ENCODE assay signal across 12 cellular contexts in the genomic region with DNA sequence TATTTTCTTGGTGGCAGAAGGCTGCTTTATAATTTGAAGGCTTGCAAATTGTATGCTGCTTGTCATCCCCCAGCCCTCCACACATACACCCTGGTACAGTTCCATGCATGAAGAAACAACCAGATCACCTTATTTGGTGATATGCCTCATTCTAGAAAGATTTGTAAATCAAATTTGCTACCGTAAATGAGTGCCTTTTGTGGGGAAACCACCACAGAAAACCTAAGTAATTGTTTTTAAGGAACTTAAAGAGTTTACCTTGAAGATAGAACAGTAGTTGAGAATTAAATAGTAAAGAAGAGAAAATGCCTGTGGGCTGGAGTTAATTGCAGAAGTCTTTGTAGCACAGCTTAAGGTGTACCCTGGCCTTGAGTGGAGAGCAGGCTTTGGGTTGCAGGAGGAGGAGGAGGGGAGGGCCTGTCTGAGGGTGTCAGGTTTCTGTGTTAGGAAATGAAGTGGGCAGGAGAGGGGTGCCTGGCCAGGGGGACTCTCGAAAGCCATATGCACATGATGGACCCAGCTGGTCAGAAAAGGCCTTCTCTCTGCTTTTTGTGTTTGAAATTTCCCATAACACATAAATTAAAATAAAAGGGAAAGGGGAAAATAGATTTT. TPM values are rescaled to one million over a fixed set of nuclear protein-coding genes. Genes with fewer than 3 reads are reported as not detected.
DNase-seq lines count a peak whose midpoint lies in the region; ATAC-seq and TF ChIP-seq lines count a peak whose summit lies in the region.
"Had no signal": no experiment of that assay in that cellular context is flagged by ENCODE, and none has a peak within 500 bp of the region (broad histone marks: within the 10 kb centered on the region; RNA-seq: fewer than 3 reads in every experiment).

No MANE protein-coding gene starts in this region.

- DNase-seq in activated CD4-positive, alpha-beta T cell treated with anti-CD3 and anti-CD28 coated beads for 36 hours, result no peak
- DNase-seq in activated CD4-positive, alpha-beta T cell treated with anti-CD3 and anti-CD28 coated beads for 1 hour, result no peak
- peak; percentile 25 for DNase-seq in NCI-H69 (lab: John Stamatoyannopoulos, UW)
- peak; percentile 8 to 30 for DNase-seq in foreskin fibroblast
- peak in 1 of 2 donors; percentile 58 for DNase-seq in gastrocnemius medialis
- no peak for DNase-seq in left ventricle myocardium superior
- DNase-seq in C1 segment of cervical spinal cord (lab: John Stamatoyannopoulos, UW), result no peak
- DNase-seq: NCI-H187; nucleus accumbens; stimulated activated CD4-positive, alpha-beta T cell treated with anti-CD3 and anti-CD28 coated beads, Interleukin-4, amount 100 ng/mL, for 24 hours had no signal

- H3K36me3 ChIP-seq in gastrocnemius medialis, result no peaks in the 10 kb centered on the region
- H3K36me3 ChIP-seq: thoracic aorta had no signal

- no peak for ATAC-seq in activated CD4-positive, alpha-beta T cell treated with anti-CD3 and anti-CD28 coated beads for 36 hours
- ATAC-seq in gastrocnemius medialis, result peak; percentile 71 to 90
- ATAC-seq in left ventricle myocardium superior, result no peak
- ATAC-seq in GM18511 (IDR thresholded peaks at IDR 0.05; ENCODE audit: unreplicated experiment), result no peak

- peaks cover 8 to 23% of the 10 kb centered on the region in 2 donors for H3K4me1 ChIP-seq in gastrocnemius medialis

- no peak for TF ChIP-seq CTCF in foreskin fibroblast (IDR thresholded peaks at IDR 0.05; ENCODE audit: low read depth, low read length)
- no peak for TF ChIP-seq CTCF in gastrocnemius medialis (IDR thresholded peaks at IDR 0.05 in 4 of 5, conservative IDR thresholded peaks at IDR 0.05 in 1 of 5)

- no peak for TF ChIP-seq POLR2A in gastrocnemius medialis (IDR thresholded peaks at IDR 0.05)

- CTCF ChIA-PET in activated CD4-positive, alpha-beta T cell treated with anti-CD3 and anti-CD28 coated beads for 36 hours (lab: Charles Lee), result no interaction called here

- intact Hi-C loops in activated CD4-positive, alpha-beta T cell treated with anti-CD3 and anti-CD28 coated beads for 36 hours (cut with DNase I, micrococcal nuclease), result no loop called here
- intact Hi-C loops in gastrocnemius medialis (cut with DNase I; ENCODE audit: low total_unique reads) (no loop called here), left ventricle myocardium superior (cut with micrococcal nuclease) (no loop called here)

- H3K4me3 Mint-ChIP-seq in activated CD4-positive, alpha-beta T cell treated with anti-CD3 and anti-CD28 coated beads for 36 hours, result no peak overlapping the region

- no peaks in the 10 kb centered on the region for H3K9me3 Mint-ChIP-seq in activated CD4-positive, alpha-beta T cell treated with anti-CD3 and anti-CD28 coated beads for 36 hours (ENCODE audit: low read depth)

- in situ Hi-C loops in gastrocnemius medialis (cut with MboI; ENCODE audit: low sequenced_read_pairs in 4 of 4), result no loop called here

- H3K4me1 Mint-ChIP-seq in activated CD4-positive, alpha-beta T cell treated with anti-CD3 and anti-CD28 coated beads for 36 hours, result peaks cover 55% of the 10 kb centered on the region

- H3K36me3 Mint-ChIP-seq in activated CD4-positive, alpha-beta T cell treated with anti-CD3 and anti-CD28 coated beads for 36 hours (ENCODE audit: low read depth), result peaks cover 60% of the 10 kb centered on the region

- H3K4me3 ChIP-seq in foreskin fibroblast (ENCODE audit: low read depth in 1 of 2, low read length in 2 of 2) (no peak overlapping the region), gastrocnemius medialis (no peak overlapping the region)
- H3K4me3 ChIP-seq: thoracic aorta had no signal

- POLR2A ChIA-PET in activated CD4-positive, alpha-beta T cell treated with anti-CD3 and anti-CD28 coated beads for 36 hours (lab: Charles Lee), result interaction anchor here (0.6 kb wide), 1 partner anchor 48 kb away, joined by 4 read pairs; no protein-coding TSS in a partner anchor

- peak overlapping the region; percentile 34 to 70 (median 64) for H3K27ac ChIP-seq in gastrocnemius medialis
- H3K27ac ChIP-seq: thoracic aorta had no signal

- H3K27me3 Mint-ChIP-seq in activated CD4-positive, alpha-beta T cell treated with anti-CD3 and anti-CD28 coated beads for 36 hours, result no peaks in the 10 kb centered on the region

- H3K27me3 ChIP-seq in gastrocnemius medialis, result no peaks in the 10 kb centered on the region

- no peaks in the 10 kb centered on the region for H3K9me3 ChIP-seq in gastrocnemius medialis
- H3K9me3 ChIP-seq: thoracic aorta had no signal

- H3K27ac Mint-ChIP-seq in activated CD4-positive, alpha-beta T cell treated with anti-CD3 and anti-CD28 coated beads for 36 hours, result peak overlapping the region; percentile 42

RNA-seq across cellular contexts. Expression of gene NIPA2, which starts 6.9 kb away (rescaled TPM):
- 10 to 100 TPM; 42.6 to 61.4 TPM for total RNA-seq in activated CD4-positive, alpha-beta T cell treated with anti-CD3 and anti-CD28 coated beads for 36 hours
- total RNA-seq in gastrocnemius medialis, result 10 to 100 TPM; 27.3 to 43.5 (median 38.6) TPM
- total RNA-seq in left ventricle myocardium superior, result 17.3 TPM

RNA-seq across cellular contexts. Expression of gene NIPA1, which starts 59.0 kb away (rescaled TPM):
- 10 to 100 TPM; 10.6 to 12.2 TPM for total RNA-seq in activated CD4-positive, alpha-beta T cell treated with anti-CD3 and anti-CD28 coated beads for 36 hours
- total RNA-seq in gastrocnemius medialis (1 to 10 TPM; 2.8 to 4.2 (median 3.4) TPM), left ventricle myocardium superior (7.0 TPM)

Comparison
In these comparisons a context has a peak if more than half of its experiments do, and no peak if none do; other contexts are left out.
1. ATAC-seq: peak in gastrocnemius medialis (2 of 2); none in activated CD4-positive, alpha-beta T cell treated with anti-CD3 and anti-CD28 coated beads for 36 hours (single experiment), left ventricle myocardium superior (single experiment) and GM18511 (single experiment).
2. DNase-seq: peak in NCI-H69 (single experiment) and foreskin fibroblast (2 of 2); none in activated CD4-positive, alpha-beta T cell treated with anti-CD3 and anti-CD28 coated beads for 36 hours (single experiment), activated CD4-positive, alpha-beta T cell treated with anti-CD3 and anti-CD28 coated beads for 1 hour (single experiment), left ventricle myocardium superior (single experiment) and C1 segment of cervical spinal cord (0 of 14).